Comparison of ENCODE assay signal across 11 cellular contexts in the genomic region with DNA sequence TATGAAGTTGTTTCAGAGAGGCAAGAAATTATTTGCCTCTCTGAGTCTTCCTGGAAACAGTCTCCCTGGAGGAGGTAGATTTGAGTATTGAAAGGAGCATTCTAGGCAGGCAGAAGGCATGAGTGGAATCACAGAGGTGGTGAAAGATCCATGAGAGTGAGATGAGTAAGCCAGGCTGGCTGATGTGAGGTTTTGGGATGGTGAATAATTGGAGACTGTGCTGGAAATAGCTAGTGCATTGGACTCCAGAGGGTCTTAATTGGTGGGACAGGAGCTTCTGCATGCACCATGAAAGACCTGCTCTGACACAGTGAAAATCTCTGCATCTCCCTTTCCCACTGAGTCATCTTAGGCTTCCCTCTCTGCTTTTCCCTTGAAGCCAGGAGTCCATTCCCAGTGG. TPM values are rescaled to one million over a fixed set of nuclear protein-coding genes. Genes with fewer than 3 reads are reported as not detected.
DNase-seq lines count a peak whose midpoint lies in the region; ATAC-seq and TF ChIP-seq lines count a peak whose summit lies in the region.
"Had no signal": no experiment of that assay in that cellular context is flagged by ENCODE, and none has a peak within 500 bp of the region (broad histone marks: within the 10 kb centered on the region; RNA-seq: fewer than 3 reads in every experiment).

No MANE protein-coding gene starts in this region.

- intact Hi-C loops in spleen (cut with DNase I; ENCODE audit: low total_unique reads): no loop called here

- ATAC-seq in T-helper 17 cell: no peak
- ATAC-seq in omental fat pad (ENCODE audit: low FRiP score): no peak

- H3K27ac ChIP-seq in spleen: peak overlapping the region in 7 of 8 donors; percentile 32 to 85 (median 71)
- H3K27ac ChIP-seq: 22Rv1 had no signal

- TF ChIP-seq CTCF in fibroblast of pulmonary artery (IDR thresholded peaks at IDR 0.05; ENCODE audit: low read length, missing control alignments) (no peak), spleen (IDR thresholded peaks at IDR 0.05 in 8 of 11, conservative IDR thresholded peaks at IDR 0.05 in 3 of 11) (no peak), omental fat pad (IDR thresholded peaks at IDR 0.05) (no peak)

- DNase-seq in DMS79 treated with DMSO at 0.1 percent for 48 hours (lab: John Stamatoyannopoulos, UW) (peak; percentile 48), DMS79 (lab: John Stamatoyannopoulos, UW) (no peak), T-helper 17 cell (no peak), fibroblast of pulmonary artery (ENCODE audit: low read depth) (peak; percentile 56), spleen (no peak), iPS-NIHi11 (ENCODE audit: low spot score) (no peak), NCI-H526 (lab: John Stamatoyannopoulos, UW) (no peak), omental fat pad (ENCODE audit: low spot score) (no peak)
- DNase-seq: heart left ventricle, retina had no signal

- H3K27ac Mint-ChIP-seq in T-helper 17 cell: peak overlapping the region; percentile 96

- H3K36me3 Mint-ChIP-seq in T-helper 17 cell (ENCODE audit: low read depth): no peaks in the 10 kb centered on the region

- no peaks in the 10 kb centered on the region for H3K27me3 ChIP-seq in spleen (replicated peaks in 1 of 7)
- H3K27me3 ChIP-seq: heart left ventricle had no signal

- no peaks in the 10 kb centered on the region for H3K27me3 Mint-ChIP-seq in T-helper 17 cell

- no peak for TF ChIP-seq POLR2A in spleen (IDR thresholded peaks at IDR 0.05)

- H3K4me3 ChIP-seq in fibroblast of pulmonary artery (replicated peaks; ENCODE audit: low read depth, low read length) (no peak overlapping the region), spleen (no peak overlapping the region)
- H3K4me3 ChIP-seq: heart left ventricle had no signal

- peaks cover 23 to 56% (median 40%) of the 10 kb centered on the region in 6 donors for H3K4me1 ChIP-seq in spleen

- peak overlapping the region; percentile 80 for H3K4me3 Mint-ChIP-seq in T-helper 17 cell

- no peaks in the 10 kb centered on the region for H3K36me3 ChIP-seq in spleen
- H3K36me3 ChIP-seq: heart left ventricle had no signal

- peaks cover 57% of the 10 kb centered on the region for H3K4me1 Mint-ChIP-seq in T-helper 17 cell

- H3K9me3 ChIP-seq in T-helper 17 cell (ENCODE audit: control insufficient read depth, low read length, poor library complexity, severe bottlenecking) (no peaks in the 10 kb centered on the region), spleen (no peaks in the 10 kb centered on the region)
- H3K9me3 ChIP-seq: heart left ventricle had no signal

RNA-seq across cellular contexts. Expression of gene CDC42EP3, which starts 46.3 kb away (rescaled TPM):
- total RNA-seq in T-helper 17 cell (10 to 100 TPM; 45.1 to 48.9 TPM), spleen (10 to 100 TPM; 30.2 to 57.2 (median 44.8) TPM), omental fat pad (10 to 100 TPM; 12.1 to 54.9 (median 29.9) TPM)
- polyA plus RNA-seq in spleen: 10 to 100 TPM in 1 of 3 donors, 1 to 10 TPM in 2; 9.5 to 13.3 (median 9.7) TPM

Comparison
In these comparisons a context has a peak if more than half of its experiments do, and no peak if none do; other contexts are left out.
1. DNase-seq: peak in DMS79 treated with DMSO at 0.1 percent for 48 hours (single experiment) and fibroblast of pulmonary artery (single experiment); none in DMS79 (single experiment), T-helper 17 cell (0 of 3), spleen (single experiment), iPS-NIHi11 (single experiment), NCI-H526 (0 of 2) and omental fat pad (single experiment).